In genomic region chr3:30693470-30694120, GRCh38 we compare ENCODE assay signal across 7 cellular contexts.
A peak's percentile ranks its signal among the peaks of the same experiment; 100 is the strongest.
DNase-seq lines count a peak whose midpoint lies in the region; ATAC-seq and TF ChIP-seq lines count a peak whose summit lies in the region.

No MANE protein-coding gene starts in this region.

- peaks cover 38% of the 10 kb centered on the region for H3K36me3 Mint-ChIP-seq in osteocyte (ENCODE audit: unreplicated experiment)

- peaks cover 39% of the 10 kb centered on the region for H3K4me1 Mint-ChIP-seq in osteocyte (ENCODE audit: unreplicated experiment)

- ATAC-seq in GM19468 (IDR thresholded peaks at IDR 0.05; ENCODE audit: extremely low read depth, unreplicated experiment) (peak; percentile 97), HG03469 (IDR thresholded peaks at IDR 0.05; ENCODE audit: unreplicated experiment) (peak; percentile 95)

- TF ChIP-seq CTCF in osteocyte (IDR thresholded peaks at IDR 0.05), result peak; percentile 90

- no peaks in the 10 kb centered on the region for H3K9me3 Mint-ChIP-seq in osteocyte (ENCODE audit: unreplicated experiment)

- H3K27ac Mint-ChIP-seq in osteocyte (ENCODE audit: unreplicated experiment), result no peak overlapping the region

- H3K4me3 Mint-ChIP-seq in osteocyte (ENCODE audit: unreplicated experiment), result no peak overlapping the region

- DNase-seq in G401 (ENCODE audit: low spot score), result peak; percentile 27
- peak; percentile 47 to 64 for DNase-seq in NOMO-1 (lab: John Stamatoyannopoulos, UW; ENCODE audit: unreplicated experiment in 2 of 2)
- DNase-seq in activated naive CD4-positive, alpha-beta T cell treated with Interleukin-2 at 50 U/mL for 16 hours, result peak; percentile 34
- DNase-seq in germinal center (ENCODE audit: low spot score), result peak; percentile 67
- DNase-seq in osteocyte (ENCODE audit: extremely low spot score, unreplicated experiment), result no peak

- no peaks in the 10 kb centered on the region for H3K27me3 Mint-ChIP-seq in osteocyte (ENCODE audit: unreplicated experiment)

- in situ Hi-C loops in G401 (cut with HindIII; ENCODE audit: low sequenced_read_pairs), result no loop called here
